8 cellular contexts compared by ENCODE assay signal in the genomic region with DNA sequence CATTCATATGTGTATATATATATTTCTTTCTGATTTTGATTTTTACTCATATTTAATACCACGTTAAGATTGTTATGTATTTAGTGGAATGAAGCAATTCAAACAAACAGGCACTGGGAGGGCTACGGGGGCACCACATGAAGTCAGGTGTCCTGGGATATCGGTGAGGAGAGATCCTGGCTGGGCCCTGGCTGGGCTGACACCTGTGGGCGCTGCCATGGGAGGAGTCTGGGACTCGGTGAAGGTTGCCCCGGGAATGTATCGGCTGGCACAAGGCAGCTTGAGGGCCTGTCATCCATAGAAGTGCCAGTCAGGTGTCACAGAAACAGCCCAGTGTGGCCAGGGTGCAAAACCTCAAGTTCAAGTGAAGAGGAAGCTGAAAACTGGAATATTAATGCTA.
"Had no signal": no experiment of that assay in that cellular context is flagged by ENCODE, and none has a peak within 500 bp of the region (broad histone marks: within the 10 kb centered on the region; RNA-seq: fewer than 3 reads in every experiment).

No MANE protein-coding gene starts in this region.

- H3K27me3 Mint-ChIP-seq: IgD-negative memory B cell had no signal

- H3K36me3 Mint-ChIP-seq: IgD-negative memory B cell had no signal

- FAIRE-seq: H1, H54, HepG2 had no signal

- H3K4me2 ChIP-seq: GM23338 had no signal

- H3K4me3 ChIP-seq: GM23338 had no signal

- ATAC-seq: GM23338, HepG2 had no signal

- H3K9me3 Mint-ChIP-seq: GM23338, H9 had no signal

- H3K27ac ChIP-seq: HL-60 had no signal

- H3K27ac Mint-ChIP-seq: GM23338, H9, IgD-negative memory B cell had no signal

- H3K4me3 Mint-ChIP-seq: GM23338, H9, IgD-negative memory B cell had no signal

- DNase-seq: H9, HCEC 1CT had no signal

- H3K4me1 Mint-ChIP-seq: GM23338, IgD-negative memory B cell had no signal
